In the genomic region with DNA sequence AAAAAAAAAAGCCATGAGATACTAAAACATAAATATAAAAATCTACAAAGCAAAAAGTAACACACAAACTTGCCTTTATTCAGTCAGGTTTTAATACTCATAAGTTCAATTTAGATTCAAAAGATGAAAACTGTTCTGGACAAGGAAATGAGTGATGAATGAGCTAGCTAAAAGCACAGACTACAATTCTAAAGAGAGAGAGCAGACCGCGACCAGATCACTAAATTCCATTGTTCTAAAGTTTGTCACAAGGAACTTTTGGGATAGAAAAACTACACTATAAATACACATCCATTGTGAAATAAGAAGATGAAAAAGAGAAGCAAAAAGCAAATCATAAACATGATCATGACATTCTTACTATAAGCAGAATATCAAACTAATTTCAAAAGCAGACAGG, we compare ENCODE assay signal across 13 cellular contexts. TPM values are rescaled to one million over a fixed set of nuclear protein-coding genes. Genes with fewer than 3 reads are reported as not detected.
DNase-seq lines count a peak whose midpoint lies in the region; ATAC-seq, FAIRE-seq and TF ChIP-seq lines count a peak whose summit lies in the region.
"Had no signal": no experiment of that assay in that cellular context is flagged by ENCODE, and none has a peak within 500 bp of the region (broad histone marks: within the 10 kb centered on the region; RNA-seq: fewer than 3 reads in every experiment).

No MANE protein-coding gene starts in this region.

- H3K27me3 ChIP-seq in HCT116 (ENCODE audit: insufficient read depth, low read length) (no peaks in the 10 kb centered on the region), uterus (no peaks in the 10 kb centered on the region)

- H3K9me2 ChIP-seq in HCT116 (ENCODE audit: insufficient read depth) = no peaks in the 10 kb centered on the region

- intact Hi-C loops in HCT116 (cut with micrococcal nuclease) (no loop called here), uterus (cut with DNase I; ENCODE audit: low total_unique reads) (loop anchor here (10.0 kb wide), 1 partner anchor 110 kb away; no protein-coding TSS in a partner anchor)

- H3K27ac ChIP-seq in A549 (no peak overlapping the region), HCT116 (ENCODE audit: low read depth, low read length) (no peak overlapping the region), uterus (peak overlapping the region in 1 of 2 donors; percentile 40)
- H3K27ac ChIP-seq: KMS-11 had no signal

- no peaks in the 10 kb centered on the region for H3K36me3 ChIP-seq in HCT116 (ENCODE audit: control insufficient read depth in 1 of 2, insufficient read depth in 2 of 2, low read length in 2 of 2)
- H3K36me3 ChIP-seq in uterus = no peaks in the 10 kb centered on the region

- no peak for TF ChIP-seq POLR2A in A549 (IDR thresholded peaks at IDR 0.05; ENCODE audit: low read length)
- no peak for TF ChIP-seq POLR2A in HCT116 (IDR thresholded peaks at IDR 0.05; ENCODE audit: borderline replicate concordance, extremely low read depth, insufficient read depth, insufficient read length)
- no peak for TF ChIP-seq POLR2A in uterus (IDR thresholded peaks at IDR 0.05)

- H3K9me3 ChIP-seq in A549 (no peaks in the 10 kb centered on the region), HCT116 (ENCODE audit: control insufficient read depth in 1 of 2, insufficient read depth in 1 of 2, low read depth in 1 of 2, low read length in 2 of 2) (no peaks in the 10 kb centered on the region), uterus (no peaks in the 10 kb centered on the region)
- H3K9me3 ChIP-seq: mucosa of descending colon had no signal

- in situ Hi-C loops in astrocyte of the cerebellum (cut with HindIII; ENCODE audit: low sequenced_read_pairs) = no loop called here

- H2AFZ ChIP-seq in HCT116 (ENCODE audit: low read depth, low read length, poor library complexity, severe bottlenecking) = no peak overlapping the region

- DNase-seq in A549 (ENCODE audit: low read depth in 1 of 2, low spot score in 1 of 2) (no peak), HCT116 (ENCODE audit: low read depth, low spot score) (no peak), astrocyte of the cerebellum (ENCODE audit: low read depth) (no peak), kidney tubule cell (ENCODE audit: low spot score) (peak; percentile 59), uterus (no peak)
- no peak for DNase-seq in central memory CD4-positive, alpha-beta T cell
- DNase-seq: Calu3; effector CD8-positive, alpha-beta T cell; NK-92 treated with Interleukin-12 subunit alpha and Interleukin-12 subunit beta, amount 100 ng/mL, for 24 hours had no signal

- H4K20me1 ChIP-seq in HCT116 (ENCODE audit: insufficient read depth) = no peaks in the 10 kb centered on the region

- FAIRE-seq in A549 (lab: Jason Lieb, UNC) = no peak

- TF ChIP-seq EP300 in A549 (IDR thresholded peaks at IDR 0.05) = no peak

- RAD21 ChIA-PET in HCT116 (lab: Charles Lee; ENCODE audit: low non-redundant PET in 1 of 2, low total read pairs in 2 of 2, uncharacterized antibody in 2 of 2, unreplicated experiment in 2 of 2) = no interaction called here

- WGBS in A549 (ENCODE audit: missing lambda C conversion rate) = 100% methylated on average over 2 of the region's 2 CpGs

- CTCF ChIA-PET in A549 (lab: Yijun Ruan, JAX) (interaction anchor here (1.7 kb wide), 1 partner anchor 14 kb away, joined by 5 read pairs; no protein-coding TSS in a partner anchor), HCT116 (lab: Charles Lee) (interaction anchor here (0.7 to 1.2 kb wide), 4 partner anchors 10 to 332 kb away, joined by 3 to 4 read pairs (median 4); no protein-coding TSS in a partner anchor)

- BruUV-seq in HCT116 (replicated peaks; lab: Mats Ljungman, UMichigan) = no TSS peak

- H3K4me3 ChIP-seq in A549 (no peak overlapping the region), HCT116 (replicated peaks in 1 of 2; ENCODE audit: low read depth in 1 of 2, low read length in 2 of 2) (no peak overlapping the region), astrocyte of the cerebellum (ENCODE audit: low read depth, low read length) (peak overlapping the region; percentile 89), uterus (no peak overlapping the region)
- H3K4me3 ChIP-seq: mucosa of descending colon had no signal

- ATAC-seq in A549 (no peak), HCT116 (no peak), GM18517 (IDR thresholded peaks at IDR 0.05; ENCODE audit: unreplicated experiment) (no peak), GM18498 (IDR thresholded peaks at IDR 0.05; ENCODE audit: unreplicated experiment) (no peak)
- ATAC-seq: mucosa of descending colon had no signal

- peaks cover 17% of the 10 kb centered on the region for H3K79me2 ChIP-seq in HCT116 (ENCODE audit: insufficient read depth, low read length)

- TF ChIP-seq CTCF in A549 (IDR thresholded peaks at IDR 0.05) (no peak), HCT116 (IDR thresholded peaks at IDR 0.05 in 2 of 3, conservative IDR thresholded peaks at IDR 0.05 in 1 of 3; ENCODE audit: borderline replicate concordance in 1 of 3, insufficient read depth in 1 of 3, low read depth in 2 of 3, low read length in 2 of 3) (no peak), astrocyte of the cerebellum (IDR thresholded peaks at IDR 0.05; ENCODE audit: low read depth, low read length, missing control alignments) (no peak), uterus (IDR thresholded peaks at IDR 0.05) (no peak)

- POLR2A ChIA-PET in A549 (lab: Yijun Ruan, JAX) (no interaction called here), HCT116 (lab: Charles Lee) (no interaction called here)

- H3K4me2 ChIP-seq in A549 = peak overlapping the region; percentile 64; the same call in 2 of the 3 replicates
- peak overlapping the region; percentile 94; the same call in 1 of the 2 replicates for H3K4me2 ChIP-seq in HCT116 (ENCODE audit: low read length)

- H3K9ac ChIP-seq in HCT116 (ENCODE audit: low read length) = no peak overlapping the region
- H3K9ac ChIP-seq: KMS-11 had no signal

- H3K4me1 ChIP-seq in A549 (0 out of 3 replicates have a peak, but pooled peaks cover 3% of the 10 kb centered on the region), HCT116 (ENCODE audit: control insufficient read depth in 1 of 2, insufficient read depth in 2 of 2, low read length in 2 of 2) (peaks cover 4 to 14% of the 10 kb centered on the region in 2 experiments; a peak in 3 of 4 replicates), uterus (no peaks in the 10 kb centered on the region)

- TF ChIP-seq RAD21 in A549 (conservative IDR thresholded peaks at IDR 0.05 in 1 of 2, IDR thresholded peaks at IDR 0.05 in 1 of 2) (no peak), HCT116 (IDR thresholded peaks at IDR 0.05; ENCODE audit: low read depth) (no peak)

TF ChIP-seq in A549, 52 proteins besides CTCF, POLR2A, EP300 and RAD21:
- TF ChIP-seq, protein P1, sequence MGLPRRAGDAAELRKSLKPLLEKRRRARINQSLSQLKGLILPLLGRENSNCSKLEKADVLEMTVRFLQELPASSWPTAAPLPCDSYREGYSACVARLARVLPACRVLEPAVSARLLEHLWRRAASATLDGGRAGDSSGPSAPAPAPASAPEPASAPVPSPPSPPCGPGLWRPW (IDR thresholded peaks at IDR 0.05) = no peak
- TF ChIP-seq, protein P2, sequence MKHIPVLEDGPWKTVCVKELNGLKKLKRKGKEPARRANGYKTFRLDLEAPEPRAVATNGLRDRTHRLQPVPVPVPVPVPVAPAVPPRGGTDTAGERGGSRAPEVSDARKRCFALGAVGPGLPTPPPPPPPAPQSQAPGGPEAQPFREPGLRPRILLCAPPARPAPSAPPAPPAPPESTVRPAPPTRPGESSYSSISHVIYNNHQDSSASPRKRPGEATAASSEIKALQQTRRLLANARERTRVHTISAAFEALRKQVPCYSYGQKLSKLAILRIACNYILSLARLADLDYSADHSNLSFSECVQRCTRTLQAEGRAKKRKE (CRISPR knock-in tag; IDR thresholded peaks at IDR 0.05; ENCODE audit: low read depth) = no peak
- no peak for TF ChIP-seq RCOR1 (IDR thresholded peaks at IDR 0.05; ENCODE audit: low read depth, low read length)
- no peak for TF ChIP-seq CBX8 (IDR thresholded peaks at IDR 0.05)
- no peak for TF ChIP-seq KDM1A (IDR thresholded peaks at IDR 0.05; ENCODE audit: low read depth)
- TF ChIP-seq RFX5 (IDR thresholded peaks at IDR 0.05) = no peak
- TF ChIP-seq HOXA7 (CRISPR knock-in tag; IDR thresholded peaks at IDR 0.05) = no peak

TF ChIP-seq in HCT116, 20 proteins besides CTCF, POLR2A, EP300 and RAD21 (continues in another document):
- TF ChIP-seq SRF (IDR thresholded peaks at IDR 0.05; ENCODE audit: low read depth) (no peak), ZFX (IDR thresholded peaks at IDR 0.05) (no peak), EZH2 (IDR thresholded peaks at IDR 0.05) (no peak), YY1 (IDR thresholded peaks at IDR 0.05; ENCODE audit: extremely low read depth, insufficient replicate concordance, low read depth, low read length) (no peak)
- TF ChIP-seq, protein P3, sequence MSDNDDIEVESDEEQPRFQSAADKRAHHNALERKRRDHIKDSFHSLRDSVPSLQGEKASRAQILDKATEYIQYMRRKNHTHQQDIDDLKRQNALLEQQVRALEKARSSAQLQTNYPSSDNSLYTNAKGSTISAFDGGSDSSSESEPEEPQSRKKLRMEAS (IDR thresholded peaks at IDR 0.05) = no peak

RNA-seq across cellular contexts. Expression of a gene that starts 1.7 kb away (rescaled TPM):
- polyA plus RNA-seq in A549 (2011; rRNA removed) (7.8 and 17.7 TPM in 2 replicates), A549 (2017; fragmentation: RNase III; extraction: RNeasy Plus Mini Kit Qiagen cat#74134 plus additional on column Dnase treatment) (10.0 to 10.7 TPM (median 10.7 TPM) in 3 replicates)
- polyA plus RNA-seq in A549 (2012; cell fraction: cytosol; rRNA removed) = 2.3 and 2.6 TPM in 2 replicates
- 2.7 and 2.9 TPM in 2 replicates for polyA plus RNA-seq in A549 (2012; cell fraction: nucleus; rRNA removed)
- 4.2 and 4.6 TPM in 2 replicates for polyA minus RNA-seq in A549 (2011; rRNA and poly(A)+ RNA removed)
- total RNA-seq in HCT116 (2021; ENCODE audit: unreplicated experiment) (33.7 TPM), uterus (100 to 1,000 TPM in 1 of 4 donors, 10 to 100 TPM in 3; 26.5 to 134 (median 56.3) TPM)
- polyA plus RNA-seq in HCT116 (2012) = 5.1 and 8.0 TPM in 2 replicates

RNA-seq across cellular contexts. Expression of a gene that starts 29.6 kb away (rescaled TPM):
- polyA plus RNA-seq in A549 (2011; rRNA removed) (0.01 and 0.05 TPM in 2 replicates), A549 (2017; fragmentation: RNase III; extraction: RNeasy Plus Mini Kit Qiagen cat#74134 plus additional on column Dnase treatment) (0.01 to 0.03 TPM in 2 of 3 replicates, not detected in the other)
- polyA plus RNA-seq in A549 (2012; cell fraction: cytosol; rRNA removed) = not detected in 2 replicates
- polyA plus RNA-seq in A549 (2012; cell fraction: nucleus; rRNA removed) = not detected in 2 replicates
- polyA minus RNA-seq in A549 (2011; rRNA and poly(A)+ RNA removed) = not detected in 2 replicates
- total RNA-seq in HCT116 (2021; ENCODE audit: unreplicated experiment) (not detected), uterus (not detected)
- polyA plus RNA-seq in HCT116 (2012) = not detected in 2 replicates
- total RNA-seq: Calu3 had no signal
